ENCODE assay signal across 9 cellular contexts in the genomic region with DNA sequence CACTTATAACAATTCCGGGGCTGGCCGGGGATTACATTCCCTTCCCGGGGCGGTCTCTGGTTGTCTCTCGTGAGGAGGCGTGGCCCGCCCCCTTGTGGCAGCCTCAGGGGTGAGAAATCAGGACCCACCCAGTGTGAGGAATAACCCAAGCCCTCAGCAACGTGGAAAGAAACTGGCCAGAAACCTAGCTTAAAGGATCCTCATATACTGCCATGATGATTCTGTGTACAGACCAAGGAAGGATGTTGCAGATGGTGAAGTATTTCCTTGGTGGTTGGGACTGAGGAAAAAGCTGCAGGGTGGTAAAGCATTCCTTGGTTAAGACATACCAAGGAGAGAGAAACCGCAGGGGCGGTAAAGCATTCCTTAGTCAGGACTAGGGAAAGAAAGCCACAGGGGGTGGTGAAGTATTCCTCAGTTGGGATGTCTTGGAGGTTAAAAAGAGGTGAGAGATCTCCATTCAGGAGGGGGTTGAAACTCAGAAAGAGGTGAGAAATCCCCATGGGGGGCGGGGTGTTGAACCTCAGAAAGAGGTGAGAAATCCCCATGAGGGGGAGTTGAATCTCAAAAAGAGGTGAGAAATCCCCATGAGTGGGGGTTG.
A peak's percentile ranks its signal among the peaks of the same experiment; 100 is the strongest.
DNase-seq lines count a peak whose midpoint lies in the region; ATAC-seq and TF ChIP-seq lines count a peak whose summit lies in the region.
"Had no signal": no experiment of that assay in that cellular context is flagged by ENCODE, and none has a peak within 500 bp of the region (broad histone marks: within the 10 kb centered on the region; RNA-seq: fewer than 3 reads in every experiment).

No MANE protein-coding gene starts in this region.

- no peaks in the 10 kb centered on the region for H3K27me3 ChIP-seq in brain microvascular endothelial cell (replicated peaks)

- DNase-seq in COLO668 (lab: John Stamatoyannopoulos, UW; ENCODE audit: unreplicated experiment) (peak; percentile 3), HEK293T (ENCODE audit: extremely low spot score) (peak; percentile 23), brain microvascular endothelial cell (peak; percentile 89), natural killer cell (no peak), germinal center (ENCODE audit: low spot score) (no peak), GF-D8 (lab: John Stamatoyannopoulos, UW) (no peak)
- DNase-seq: NCI-H2081 treated with DMSO at 0.1 percent for 48 hours had no signal

- no peaks in the 10 kb centered on the region for H3K27me3 Mint-ChIP-seq in natural killer cell (ENCODE audit: low read depth in 2 of 2)

- in situ Hi-C loops in brain microvascular endothelial cell (cut with HindIII; ENCODE audit: low pct_ligation_motif_present, low sequenced_read_pairs): no loop called here

- H3K9me3 Mint-ChIP-seq in natural killer cell: no peaks in the 10 kb centered on the region

- CTCF ChIA-PET in HEK293T (lab: Yijun Ruan, JAX): no interaction called here

- intact Hi-C loops in natural killer cell (cut with micrococcal nuclease): no loop called here

- peak; percentile 64 for TF ChIP-seq CTCF in brain microvascular endothelial cell (IDR thresholded peaks at IDR 0.05; ENCODE audit: low read depth, low read length, missing control alignments)
- no peak for TF ChIP-seq CTCF in natural killer cell (IDR thresholded peaks at IDR 0.05)

- peak overlapping the region; percentile 5 to 45 for H3K27ac Mint-ChIP-seq in natural killer cell

- peak overlapping the region; percentile 72 for H3K27ac ChIP-seq in brain microvascular endothelial cell

- no peaks in the 10 kb centered on the region for H3K36me3 ChIP-seq in brain microvascular endothelial cell (replicated peaks)

- no peak overlapping the region for H3K4me3 ChIP-seq in brain microvascular endothelial cell (ENCODE audit: low read depth, low read length)

- POLR2A ChIA-PET in HEK293T (lab: Yijun Ruan, JAX): no interaction called here

- ATAC-seq in natural killer cell: peak in 1 of 3 donors; percentile 42
- ATAC-seq in HG02938 (IDR thresholded peaks at IDR 0.05; ENCODE audit: unreplicated experiment): no peak
- ATAC-seq in HG03565 (IDR thresholded peaks at IDR 0.05; ENCODE audit: unreplicated experiment): no peak

- H3K36me3 Mint-ChIP-seq in natural killer cell: no peaks in the 10 kb centered on the region

- peaks cover 27 to 31% of the 10 kb centered on the region in 2 donors for H3K4me1 Mint-ChIP-seq in natural killer cell

- H3K4me3 Mint-ChIP-seq in natural killer cell: peak overlapping the region; percentile 59

TF ChIP-seq in HEK293T, 16 proteins besides CTCF, POLR2A, EP300 and RAD21:
- TF ChIP-seq FOXA1 (IDR thresholded peaks at IDR 0.05) (no peak), ZNF384 (IDR thresholded peaks at IDR 0.05) (no peak), FOXK2 (IDR thresholded peaks at IDR 0.05) (no peak), FOXM1 (IDR thresholded peaks at IDR 0.05; ENCODE audit: borderline replicate concordance) (no peak), HDGF (IDR thresholded peaks at IDR 0.05; ENCODE audit: borderline replicate concordance) (no peak), TARDBP (IDR thresholded peaks at IDR 0.05) (no peak), SUZ12 (IDR thresholded peaks at IDR 0.05) (no peak), LEF1 (IDR thresholded peaks at IDR 0.05; ENCODE audit: borderline replicate concordance) (no peak), ELF4 (IDR thresholded peaks at IDR 0.05) (no peak), SP1 (IDR thresholded peaks at IDR 0.05) (no peak), ARNT (IDR thresholded peaks at IDR 0.05) (no peak), CTBP1 (IDR thresholded peaks at IDR 0.05; ENCODE audit: borderline replicate concordance) (no peak), BHLHE40 (IDR thresholded peaks at IDR 0.05; ENCODE audit: borderline replicate concordance) (no peak), NFRKB (IDR thresholded peaks at IDR 0.05) (no peak)
- TF ChIP-seq, protein P1, sequence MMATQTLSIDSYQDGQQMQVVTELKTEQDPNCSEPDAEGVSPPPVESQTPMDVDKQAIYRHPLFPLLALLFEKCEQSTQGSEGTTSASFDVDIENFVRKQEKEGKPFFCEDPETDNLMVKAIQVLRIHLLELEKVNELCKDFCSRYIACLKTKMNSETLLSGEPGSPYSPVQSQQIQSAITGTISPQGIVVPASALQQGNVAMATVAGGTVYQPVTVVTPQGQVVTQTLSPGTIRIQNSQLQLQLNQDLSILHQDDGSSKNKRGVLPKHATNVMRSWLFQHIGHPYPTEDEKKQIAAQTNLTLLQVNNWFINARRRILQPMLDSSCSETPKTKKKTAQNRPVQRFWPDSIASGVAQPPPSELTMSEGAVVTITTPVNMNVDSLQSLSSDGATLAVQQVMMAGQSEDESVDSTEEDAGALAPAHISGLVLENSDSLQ (IDR thresholded peaks at IDR 0.05): no peak

Comparison
In these comparisons a context has a peak if more than half of its experiments do, and no peak if none do; other contexts are left out.
1. DNase-seq: peak in COLO668 (single experiment), HEK293T (single experiment) and brain microvascular endothelial cell (single experiment); none in natural killer cell (single experiment), germinal center (single experiment) and GF-D8 (single experiment).